8 cellular contexts compared by ENCODE assay signal in genomic region chr20:33488661-33489494, GRCh38. TPM values are rescaled to one million over a fixed set of nuclear protein-coding genes. Genes with fewer than 3 reads are reported as not detected.
DNase-seq lines count a peak whose midpoint lies in the region; ATAC-seq and TF ChIP-seq lines count a peak whose summit lies in the region.
"Not testable (repeated sequence)": the region's sequence is repeated elsewhere in the genome, so short reads cannot be mapped to it uniquely, and the experiment has no call there.

No MANE protein-coding gene starts in this region.

- H3K36me3 Mint-ChIP-seq in activated naive CD8-positive, alpha-beta T cell treated with anti-CD3 and anti-CD28 coated beads, Interleukin-2, amount 10 ng/mL, durations not matched to agents 7 days and 5 days; immature natural killer cell; stimulated activated memory B cell treated with anti-CD40 and anti-IgM and Interleukin-4, amounts not matched to agents 10 μg/mL and 1 μg/mL and 100 μg/mL, for 72 hours: not testable (repeated sequence)
- peaks cover 10% of the 10 kb centered on the region for H3K36me3 Mint-ChIP-seq in effector memory CD8-positive, alpha-beta T cell (ENCODE audit: insufficient read depth)

- TF ChIP-seq CTCF in AG10803 (conservative IDR thresholded peaks at IDR 0.05; ENCODE audit: low read length); HCT116 (IDR thresholded peaks at IDR 0.05 in 2 of 3, conservative IDR thresholded peaks at IDR 0.05 in 1 of 3; ENCODE audit: borderline replicate concordance in 1 of 3, insufficient read depth in 1 of 3, low read depth in 2 of 3, low read length in 2 of 3); RWPE2 (IDR thresholded peaks at IDR 0.05; ENCODE audit: poor library complexity, severe bottlenecking); neural cell (IDR thresholded peaks at IDR 0.05; ENCODE audit: poor library complexity, severe bottlenecking): not testable (repeated sequence)

- not testable (repeated sequence) for DNase-seq in AG10803 (ENCODE audit: low read depth); HCT116 (ENCODE audit: low read depth, low spot score); activated naive CD8-positive, alpha-beta T cell treated with anti-CD3 and anti-CD28 coated beads, Interleukin-2, amount 10 ng/mL, durations not matched to agents 7 days and 5 days; effector memory CD8-positive, alpha-beta T cell; immature natural killer cell
- DNase-seq in RWPE2 (ENCODE audit: low spot score): peak; percentile 54

- not testable (repeated sequence) for H3F3A ChIP-seq in neural cell (ENCODE audit: insufficient read depth, low read length, poor library complexity, severe bottlenecking)

- peak overlapping the region; percentile 76 for H3K4me3 ChIP-seq in AG10803 (ENCODE audit: low read length)
- H3K4me3 ChIP-seq in HCT116 (replicated peaks in 1 of 2; ENCODE audit: low read depth in 1 of 2, low read length in 2 of 2): peak overlapping the region; percentile 48 to 63
- peak overlapping the region; percentile 92 for H3K4me3 ChIP-seq in RWPE2 (ENCODE audit: severe bottlenecking)
- not testable (repeated sequence) for H3K4me3 ChIP-seq in neural cell (ENCODE audit: low read length)

- H3K27me3 Mint-ChIP-seq in activated naive CD8-positive, alpha-beta T cell treated with anti-CD3 and anti-CD28 coated beads, Interleukin-2, amount 10 ng/mL, durations not matched to agents 7 days and 5 days; effector memory CD8-positive, alpha-beta T cell; immature natural killer cell (ENCODE audit: low read depth in 3 of 3); stimulated activated memory B cell treated with anti-CD40 and anti-IgM and Interleukin-4, amounts not matched to agents 10 μg/mL and 1 μg/mL and 100 μg/mL, for 72 hours: not testable (repeated sequence)

- not testable (repeated sequence) for H3K27ac Mint-ChIP-seq in activated naive CD8-positive, alpha-beta T cell treated with anti-CD3 and anti-CD28 coated beads, Interleukin-2, amount 10 ng/mL, durations not matched to agents 7 days and 5 days
- H3K27ac Mint-ChIP-seq in effector memory CD8-positive, alpha-beta T cell: peak overlapping the region; percentile 89 to 91
- H3K27ac Mint-ChIP-seq in immature natural killer cell: peak overlapping the region; percentile 35 to 94 (median 80)
- peak overlapping the region; percentile 84 for H3K27ac Mint-ChIP-seq in stimulated activated memory B cell treated with anti-CD40 and anti-IgM and Interleukin-4, amounts not matched to agents 10 μg/mL and 1 μg/mL and 100 μg/mL, for 72 hours

- not testable (repeated sequence) for H3K27me3 ChIP-seq in HCT116 (ENCODE audit: insufficient read depth, low read length); RWPE2 (ENCODE audit: insufficient read depth, poor library complexity, severe bottlenecking); neural cell (ENCODE audit: insufficient read depth, low read depth, low read length)

- POLR2A ChIA-PET in HCT116 (lab: Charles Lee): interaction anchor here (0.6 to 1.5 kb wide), 5 partner anchors 11 to 45 kb away, joined by 3 to 12 read pairs (median 5); partner anchors contain the start of gene SNTA1
- POLR2A ChIA-PET in activated naive CD8-positive, alpha-beta T cell treated with anti-CD3 and anti-CD28 coated beads, Interleukin-2, amount 10 ng/mL, durations not matched to agents 7 days and 5 days (lab: Charles Lee): interaction anchor here (0.9 to 2.4 kb wide), 11 partner anchors 9 to 231 kb away, joined by 3 to 21 read pairs (median 6); partner anchors contain the start of genes ACTL10, CDK5RAP1, PXMP4 and SNTA1

- H3K9me3 Mint-ChIP-seq in activated naive CD8-positive, alpha-beta T cell treated with anti-CD3 and anti-CD28 coated beads, Interleukin-2, amount 10 ng/mL, durations not matched to agents 7 days and 5 days; effector memory CD8-positive, alpha-beta T cell; immature natural killer cell; stimulated activated memory B cell treated with anti-CD40 and anti-IgM and Interleukin-4, amounts not matched to agents 10 μg/mL and 1 μg/mL and 100 μg/mL, for 72 hours: not testable (repeated sequence)

- not testable (repeated sequence) for TF ChIP-seq RAD21 in HCT116 (IDR thresholded peaks at IDR 0.05; ENCODE audit: low read depth); neural cell (conservative IDR thresholded peaks at IDR 0.05)

- not testable (repeated sequence) for H3K36me3 ChIP-seq in HCT116 (ENCODE audit: control insufficient read depth in 1 of 2, insufficient read depth in 2 of 2, low read length in 2 of 2); RWPE2 (ENCODE audit: low read depth); neural cell (ENCODE audit: insufficient read depth, low read length)

- H3K9me2 ChIP-seq in HCT116 (ENCODE audit: insufficient read depth); neural cell (ENCODE audit: insufficient read depth, low read length): not testable (repeated sequence)

- peak overlapping the region; percentile 95; the same call in 1 of the 2 replicates for H3K4me2 ChIP-seq in HCT116 (ENCODE audit: low read length)
- not testable (repeated sequence) for H3K4me2 ChIP-seq in neural cell (ENCODE audit: low read length)

- H3K4me3 Mint-ChIP-seq in activated naive CD8-positive, alpha-beta T cell treated with anti-CD3 and anti-CD28 coated beads, Interleukin-2, amount 10 ng/mL, durations not matched to agents 7 days and 5 days: peak overlapping the region; percentile 37
- peak overlapping the region in 1 of 2 donors; percentile 80 for H3K4me3 Mint-ChIP-seq in effector memory CD8-positive, alpha-beta T cell
- H3K4me3 Mint-ChIP-seq in immature natural killer cell: peak overlapping the region in 2 of 5 donors; percentile 32 to 58
- not testable (repeated sequence) for H3K4me3 Mint-ChIP-seq in stimulated activated memory B cell treated with anti-CD40 and anti-IgM and Interleukin-4, amounts not matched to agents 10 μg/mL and 1 μg/mL and 100 μg/mL, for 72 hours

- ATAC-seq in HCT116; RWPE2 (ENCODE audit: low read depth); activated naive CD8-positive, alpha-beta T cell treated with anti-CD3 and anti-CD28 coated beads, Interleukin-2, amount 10 ng/mL, durations not matched to agents 7 days and 5 days (ENCODE audit: low read depth); effector memory CD8-positive, alpha-beta T cell (replicated peaks); stimulated activated memory B cell treated with anti-CD40 and anti-IgM and Interleukin-4, amounts not matched to agents 10 μg/mL and 1 μg/mL and 100 μg/mL, for 72 hours: not testable (repeated sequence)

- intact Hi-C loops in HCT116 (cut with micrococcal nuclease): not testable (repeated sequence)

- CTCF ChIA-PET in HCT116 (lab: Charles Lee): interaction anchor here (1.0 kb wide), 2 partner anchors 12 to 65 kb away, joined by 3 read pairs; no protein-coding TSS in a partner anchor

- H3K27ac ChIP-seq in HCT116 (ENCODE audit: low read depth, low read length) (peak overlapping the region; percentile 58; the same call in 1 of the 2 replicates), RWPE2 (ENCODE audit: poor library complexity, severe bottlenecking) (peak overlapping the region; percentile 47), neural cell (ENCODE audit: low read length) (peak overlapping the region; percentile 45)

- H2AFZ ChIP-seq in HCT116 (ENCODE audit: low read depth, low read length, poor library complexity, severe bottlenecking): not testable (repeated sequence)
- peak overlapping the region; percentile 37 for H2AFZ ChIP-seq in neural cell (ENCODE audit: low read depth, low read length)

- TF ChIP-seq EP300 in neural cell (conservative IDR thresholded peaks at IDR 0.05; ENCODE audit: poor library complexity, severe bottlenecking): not testable (repeated sequence)

- H3K4me1 ChIP-seq in HCT116 (ENCODE audit: control insufficient read depth in 1 of 2, insufficient read depth in 2 of 2, low read length in 2 of 2): peaks cover 9 to 17% of the 10 kb centered on the region in 2 experiments
- H3K4me1 ChIP-seq in RWPE2 (ENCODE audit: insufficient read depth, poor library complexity, severe bottlenecking): not testable (repeated sequence)

- RAD21 ChIA-PET in HCT116 (lab: Charles Lee; ENCODE audit: low non-redundant PET in 1 of 2, low total read pairs in 2 of 2, uncharacterized antibody in 2 of 2, unreplicated experiment in 2 of 2): not testable (repeated sequence)

- not testable (repeated sequence) for H3K4me1 Mint-ChIP-seq in activated naive CD8-positive, alpha-beta T cell treated with anti-CD3 and anti-CD28 coated beads, Interleukin-2, amount 10 ng/mL, durations not matched to agents 7 days and 5 days; effector memory CD8-positive, alpha-beta T cell (ENCODE audit: low read depth in 2 of 2)
- peaks cover 11 to 14% of the 10 kb centered on the region in 2 donors for H3K4me1 Mint-ChIP-seq in immature natural killer cell
- peaks cover 10% of the 10 kb centered on the region for H3K4me1 Mint-ChIP-seq in stimulated activated memory B cell treated with anti-CD40 and anti-IgM and Interleukin-4, amounts not matched to agents 10 μg/mL and 1 μg/mL and 100 μg/mL, for 72 hours

- TF ChIP-seq POLR2A in HCT116 (IDR thresholded peaks at IDR 0.05; ENCODE audit: borderline replicate concordance, extremely low read depth, insufficient read depth, insufficient read length): not testable (repeated sequence)

- H4K20me1 ChIP-seq in HCT116 (ENCODE audit: insufficient read depth); neural cell (ENCODE audit: insufficient read depth): not testable (repeated sequence)

- not testable (repeated sequence) for H3K9me3 ChIP-seq in HCT116 (ENCODE audit: control insufficient read depth in 1 of 2, insufficient read depth in 1 of 2, low read depth in 1 of 2, low read length in 2 of 2); RWPE2 (ENCODE audit: severe bottlenecking); neural cell (ENCODE audit: low read length)

- H3K9ac ChIP-seq in HCT116 (ENCODE audit: low read length): peak overlapping the region; percentile 79
- peak overlapping the region; percentile 58 for H3K9ac ChIP-seq in neural cell (ENCODE audit: low read length)

- peaks cover 12% of the 10 kb centered on the region for H3K79me2 ChIP-seq in HCT116 (ENCODE audit: insufficient read depth, low read length)
- peaks cover 11% of the 10 kb centered on the region for H3K79me2 ChIP-seq in neural cell (replicated peaks; ENCODE audit: insufficient read depth, low read length)

- BruUV-seq in HCT116 (replicated peaks; lab: Mats Ljungman, UMichigan): not testable (repeated sequence)

RNA-seq across cellular contexts. Expression of gene CBFA2T2, which starts 1.0 kb away (rescaled TPM):
- total RNA-seq in HCT116 (2021; ENCODE audit: unreplicated experiment): 8.0 TPM
- polyA plus RNA-seq in HCT116 (2012): 6.7 and 7.8 TPM in 2 replicates
- 10 to 100 TPM; 27.7 to 28.4 TPM for total RNA-seq in activated naive CD8-positive, alpha-beta T cell treated with anti-CD3 and anti-CD28 coated beads, Interleukin-2, amount 10 ng/mL, durations not matched to agents 7 days and 5 days
- polyA plus RNA-seq in immature natural killer cell (10 to 100 TPM in 2 of 3 donors, 1 to 10 TPM in 1; 7.5 to 15.5 (median 11.0) TPM), neural cell (15.9 and 21.7 TPM in 2 replicates)
- polyA minus RNA-seq in neural cell: 32.3 and 39.7 TPM in 2 replicates

RNA-seq across cellular contexts. Expression of gene SNTA1, which starts 45.3 kb away (rescaled TPM):
- total RNA-seq in HCT116 (2021; ENCODE audit: unreplicated experiment): 14.6 TPM
- 17.1 and 17.5 TPM in 2 replicates for polyA plus RNA-seq in HCT116 (2012)
- total RNA-seq in activated naive CD8-positive, alpha-beta T cell treated with anti-CD3 and anti-CD28 coated beads, Interleukin-2, amount 10 ng/mL, durations not matched to agents 7 days and 5 days: 10 to 100 TPM; 10.1 to 10.6 TPM
- 1 to 10 TPM in 2 of 3 donors, not detected in 1; 2.4 to 2.8 TPM for polyA plus RNA-seq in immature natural killer cell
- 7.2 and 8.6 TPM in 2 replicates for polyA plus RNA-seq in neural cell
- 5.7 and 7.3 TPM in 2 replicates for polyA minus RNA-seq in neural cell
